In the genomic region with DNA sequence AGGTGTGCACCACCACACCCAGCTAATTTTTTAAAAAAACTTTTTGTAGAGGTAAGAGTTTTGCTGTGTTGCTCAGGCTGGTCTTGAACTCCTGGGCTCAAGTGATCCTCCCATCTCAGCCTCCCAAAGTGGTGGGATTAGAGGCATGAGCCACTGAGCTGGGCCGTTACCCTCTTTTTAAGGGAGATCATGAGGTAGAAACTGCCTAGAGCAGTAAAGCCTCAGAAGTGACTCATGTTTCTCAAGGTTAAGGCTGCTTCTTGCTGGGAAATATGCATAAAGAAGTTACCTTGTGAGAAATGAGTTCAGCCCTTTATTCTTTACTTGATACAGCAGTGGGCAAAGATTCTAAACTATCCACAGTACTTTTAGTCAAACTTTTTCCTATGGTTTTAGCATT, we compare ENCODE assay signal across 14 cellular contexts. TPM values are rescaled to one million over a fixed set of nuclear protein-coding genes. Genes with fewer than 3 reads are reported as not detected.
A peak's percentile ranks its signal among the peaks of the same experiment; 100 is the strongest.
DNase-seq lines count a peak whose midpoint lies in the region; ATAC-seq and TF ChIP-seq lines count a peak whose summit lies in the region.
"Had no signal": no experiment of that assay in that cellular context is flagged by ENCODE, and none has a peak within 500 bp of the region (broad histone marks: within the 10 kb centered on the region; RNA-seq: fewer than 3 reads in every experiment).

No MANE protein-coding gene starts in this region.

- H4K20me1 ChIP-seq in GM23338 (replicated peaks; ENCODE audit: insufficient read depth) (peaks cover 66% of the 10 kb centered on the region), OCI-LY7 (ENCODE audit: insufficient read depth, low read length) (peaks cover 78% of the 10 kb centered on the region)

- H3K27ac ChIP-seq in GM23338 (ENCODE audit: low read depth) (peak overlapping the region; percentile 66; the same call in 1 of the 2 replicates), OCI-LY7 (ENCODE audit: low read depth, low read length, poor library complexity, severe bottlenecking) (peak overlapping the region; percentile 64), esophagus squamous epithelium (no peak overlapping the region)
- H3K27ac ChIP-seq: neural progenitor cell, SJSA1, stomach had no signal

- H3K4me1 ChIP-seq in GM23338 (ENCODE audit: insufficient read depth) (peaks cover 52% of the 10 kb centered on the region), OCI-LY7 (ENCODE audit: insufficient read depth, low read length, poor library complexity, severe bottlenecking) (peaks cover 100% of the 10 kb centered on the region), esophagus squamous epithelium (peaks cover 16 to 92% (median 37%) of the 10 kb centered on the region in 3 donors)

- H3K27ac Mint-ChIP-seq in GM23338 (no peak overlapping the region), naive B cell (peak overlapping the region in 4 of 6 donors; percentile 42 to 91 (median 67))
- H3K27ac Mint-ChIP-seq: neural progenitor cell had no signal

- H3K9me3 Mint-ChIP-seq in GM23338 (no peaks in the 10 kb centered on the region), naive B cell (peaks cover 0 to 2% (median 0%) of the 10 kb centered on the region in 7 donors)
- H3K9me3 Mint-ChIP-seq: neural progenitor cell had no signal

- H3K36me3 ChIP-seq in GM23338 (ENCODE audit: insufficient read depth) (no peaks in the 10 kb centered on the region), OCI-LY7 (ENCODE audit: insufficient read depth, low read length) (peaks cover 43% of the 10 kb centered on the region), esophagus squamous epithelium (no peaks in the 10 kb centered on the region)
- H3K36me3 ChIP-seq: HAP-1, neural progenitor cell, SJSA1, stomach had no signal

- H3K4me3 Mint-ChIP-seq in GM23338 (no peak overlapping the region), naive B cell (peak overlapping the region in 2 of 8 donors; percentile 24 to 53)
- H3K4me3 Mint-ChIP-seq: neural progenitor cell had no signal

- H3K4me3 ChIP-seq in GM23338 (no peak overlapping the region), OCI-LY7 (ENCODE audit: low read depth, low read length, poor library complexity, severe bottlenecking) (no peak overlapping the region), esophagus squamous epithelium (no peak overlapping the region)
- H3K4me3 ChIP-seq: HAP-1, neural progenitor cell, SJSA1, stomach had no signal

- TF ChIP-seq POLR2A in esophagus squamous epithelium (IDR thresholded peaks at IDR 0.05): no peak

- H3K79me2 ChIP-seq in GM23338 (replicated peaks; ENCODE audit: insufficient read depth) (peaks cover 100% of the 10 kb centered on the region), OCI-LY7 (ENCODE audit: insufficient read depth, low read depth, low read length) (peaks cover 100% of the 10 kb centered on the region)

- H3K9me2 ChIP-seq in GM23338 (ENCODE audit: insufficient read depth) (no peaks in the 10 kb centered on the region), OCI-LY7 (ENCODE audit: insufficient read depth, low read length) (no peaks in the 10 kb centered on the region)

- peaks cover 38% of the 10 kb centered on the region for H3K4me1 Mint-ChIP-seq in GM23338
- peaks cover 67 to 98% (median 82%) of the 10 kb centered on the region in 3 donors for H3K4me1 Mint-ChIP-seq in naive B cell

- no peaks in the 10 kb centered on the region for H3F3A ChIP-seq in GM23338 (replicated peaks; ENCODE audit: low read depth)

- intact Hi-C loops in OCI-LY7 (cut with micrococcal nuclease; ENCODE audit: unreplicated experiment) (loop anchor here (5.0 kb wide), 1 partner anchor 35 kb away; no protein-coding TSS in a partner anchor), esophagus squamous epithelium (cut with DNase I) (no loop called here)

- DNase-seq in GM23338 (ENCODE audit: low spot score) (no peak), OCI-LY7 (ENCODE audit: low spot score) (no peak), astrocyte of the hippocampus (ENCODE audit: low read depth, low spot score) (peak; percentile 58), naive B cell (no peak), COLO668 (lab: John Stamatoyannopoulos, UW; ENCODE audit: unreplicated experiment) (no peak), esophagus squamous epithelium (lab: John Stamatoyannopoulos, UW) (no peak), NOMO-1 treated with dmso at 0.1 percent for 144 hours (lab: John Stamatoyannopoulos, UW; ENCODE audit: unreplicated experiment) (no peak)
- DNase-seq: DMS 273 treated with DMSO at 0.1 percent for 48 hours, islet precursor cell, stomach had no signal

- H3K36me3 Mint-ChIP-seq in GM23338 (ENCODE audit: low read depth) (no peaks in the 10 kb centered on the region), naive B cell (peaks cover 0 to 5% of the 10 kb centered on the region in 2 donors)

- WGBS in esophagus squamous epithelium, 2 donors: 80% methylated on average over 1 of the region's 1 CpG; no CpG with 5 or more reads in 1 of the 2 donors

- H3K9me3 ChIP-seq in OCI-LY7 (ENCODE audit: low read length): no peaks in the 10 kb centered on the region
- no peaks in the 10 kb centered on the region for H3K9me3 ChIP-seq in esophagus squamous epithelium
- H3K9me3 ChIP-seq: HAP-1, SJSA1, stomach had no signal

- CTCF ChIA-PET in OCI-LY7 (lab: Charles Lee; ENCODE audit: unreplicated experiment): interaction anchor here (0.9 kb wide), 1 partner anchor 51 kb away, joined by 3 read pairs; no protein-coding TSS in a partner anchor

- H2AFZ ChIP-seq in GM23338: no peak overlapping the region
- H2AFZ ChIP-seq in OCI-LY7 (ENCODE audit: low read length): no peak overlapping the region
- H2AFZ ChIP-seq: neural progenitor cell had no signal

- H3K27me3 ChIP-seq in GM23338 (ENCODE audit: insufficient read depth): no peaks in the 10 kb centered on the region
- H3K27me3 ChIP-seq in esophagus squamous epithelium: no peaks in the 10 kb centered on the region
- H3K27me3 ChIP-seq: neural progenitor cell, SJSA1, stomach had no signal

- POLR2A ChIA-PET in OCI-LY7 (lab: Charles Lee): interaction anchor here (0.6 to 4.4 kb wide), 10 partner anchors 11 to 34 kb away, joined by 3 to 25 read pairs (median 4); no protein-coding TSS in a partner anchor

- no peak for TF ChIP-seq CTCF in GM23338 (conservative IDR thresholded peaks at IDR 0.05; ENCODE audit: low read depth in 2 of 2)
- TF ChIP-seq CTCF in OCI-LY7 (conservative IDR thresholded peaks at IDR 0.05; ENCODE audit: low read length): no peak
- TF ChIP-seq CTCF in esophagus squamous epithelium (IDR thresholded peaks at IDR 0.05): no peak

- H3K4me2 ChIP-seq in GM23338 (no peak overlapping the region), OCI-LY7 (ENCODE audit: low read length) (peak overlapping the region; percentile 71)
- H3K4me2 ChIP-seq: neural progenitor cell had no signal

- BruUV-seq in OCI-LY7 (replicated peaks; lab: Mats Ljungman, UMichigan): no TSS peak

- H3K27me3 Mint-ChIP-seq in GM23338 (ENCODE audit: insufficient read depth, low read depth, poor library complexity): no peaks in the 10 kb centered on the region
- H3K27me3 Mint-ChIP-seq in naive B cell: no peaks in the 10 kb centered on the region

- ATAC-seq in GM23338 (no peak), naive B cell (ENCODE audit: low read depth in 2 of 2) (no peak), HG02610 (IDR thresholded peaks at IDR 0.05; ENCODE audit: unreplicated experiment) (no peak)

TF ChIP-seq in GM23338, 12 proteins besides CTCF, POLR2A, EP300 and RAD21 (continues in another document):
- TF ChIP-seq JUNB (IDR thresholded peaks at IDR 0.05; ENCODE audit: unreplicated experiment) (no peak), POLR2AphosphoS5 (IDR thresholded peaks at IDR 0.05; ENCODE audit: low read depth) (no peak)
- TF ChIP-seq, protein P1, sequence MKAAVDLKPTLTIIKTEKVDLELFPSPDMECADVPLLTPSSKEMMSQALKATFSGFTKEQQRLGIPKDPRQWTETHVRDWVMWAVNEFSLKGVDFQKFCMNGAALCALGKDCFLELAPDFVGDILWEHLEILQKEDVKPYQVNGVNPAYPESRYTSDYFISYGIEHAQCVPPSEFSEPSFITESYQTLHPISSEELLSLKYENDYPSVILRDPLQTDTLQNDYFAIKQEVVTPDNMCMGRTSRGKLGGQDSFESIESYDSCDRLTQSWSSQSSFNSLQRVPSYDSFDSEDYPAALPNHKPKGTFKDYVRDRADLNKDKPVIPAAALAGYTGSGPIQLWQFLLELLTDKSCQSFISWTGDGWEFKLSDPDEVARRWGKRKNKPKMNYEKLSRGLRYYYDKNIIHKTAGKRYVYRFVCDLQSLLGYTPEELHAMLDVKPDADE (IDR thresholded peaks at IDR 0.05): no peak

RNA-seq across cellular contexts. Expression of a gene that starts 38.2 kb away (rescaled TPM):
- total RNA-seq in GM23338 (2014; rRNA removed; shearing (Covaris generic)): 112 and 121 TPM in 2 replicates
- 89.0 and 99.9 TPM in 2 replicates for polyA plus RNA-seq in GM23338 (2016; fragmentation: Nextera tagmentation; extraction: Ambion mirVana)
- 240 and 244 TPM in 2 replicates for total RNA-seq in OCI-LY7 (2014; rRNA removed; shearing (Covaris generic))
- total RNA-seq in OCI-LY7 (2022): 294 and 308 TPM in 2 replicates
- polyA plus RNA-seq in naive B cell (ENCODE audit: low read depth in 6 of 6): 100 to 1,000 TPM; 281 to 361 (median 305) TPM
- total RNA-seq in esophagus squamous epithelium: 100 to 1,000 TPM in 2 of 4 donors, 10 to 100 TPM in 2; 58.9 to 128 (median 107) TPM

Comparison
In these comparisons a context has a peak if more than half of its experiments do, and no peak if none do; other contexts are left out.
1. H3K27ac ChIP-seq: peak in GM23338 (single experiment) and OCI-LY7 (single experiment); none in esophagus squamous epithelium (0 of 4).